14 cellular contexts compared by ENCODE assay signal in the genomic region with DNA sequence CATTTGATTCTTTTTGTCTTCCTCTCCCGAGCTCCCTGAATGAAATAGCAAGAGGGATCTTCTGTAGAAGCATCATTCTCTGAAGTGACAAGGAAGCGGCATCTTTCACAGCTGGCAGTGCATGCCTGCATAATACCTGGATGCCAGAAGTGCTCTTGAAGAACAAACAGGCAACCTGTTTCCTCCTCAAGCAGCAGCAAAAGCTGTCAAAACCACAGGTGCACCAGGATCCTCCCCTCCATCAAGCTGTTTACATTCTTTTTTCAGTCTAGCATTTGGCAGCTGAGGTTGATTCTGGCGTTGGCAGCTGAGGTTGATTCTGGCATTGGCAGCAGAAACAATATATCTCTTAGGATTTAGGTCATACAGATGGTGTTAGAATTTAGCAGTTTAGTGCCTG.
A peak's percentile ranks its signal among the peaks of the same experiment; 100 is the strongest.
DNase-seq lines count a peak whose midpoint lies in the region; ATAC-seq and TF ChIP-seq lines count a peak whose summit lies in the region.
"Had no signal": no experiment of that assay in that cellular context is flagged by ENCODE, and none has a peak within 500 bp of the region (broad histone marks: within the 10 kb centered on the region; RNA-seq: fewer than 3 reads in every experiment).

No MANE protein-coding gene starts in this region.

- no peak for ATAC-seq in HG03095 (IDR thresholded peaks at IDR 0.05; ENCODE audit: unreplicated experiment)
- ATAC-seq in HG03108 (IDR thresholded peaks at IDR 0.05; ENCODE audit: unreplicated experiment), result no peak
- ATAC-seq in stimulated activated naive B cell treated with anti-CD40 and anti-IgM and Interleukin-4, amounts not matched to agents 10 μg/mL and 1 μg/mL and 100 μg/mL, for 72 hours (replicated peaks), result no peak

- H3K9me3 ChIP-seq in esophagus muscularis mucosa (no peaks in the 10 kb centered on the region), HAP-1 (no peaks in the 10 kb centered on the region)
- H3K9me3 ChIP-seq: adrenal gland, right atrium auricular region had no signal

- H3K4me3 Mint-ChIP-seq in stimulated activated naive B cell treated with anti-CD40 and anti-IgM and Interleukin-4, amounts not matched to agents 10 μg/mL and 1 μg/mL and 100 μg/mL, for 72 hours, result no peak overlapping the region
- H3K4me3 Mint-ChIP-seq: CD4-positive, alpha-beta T cell; HFFc6 had no signal

- no peaks in the 10 kb centered on the region for H3K4me1 ChIP-seq in esophagus muscularis mucosa
- no peaks in the 10 kb centered on the region for H3K4me1 ChIP-seq in HAP-1
- H3K4me1 ChIP-seq: adrenal gland, right atrium auricular region had no signal

- in situ Hi-C loops in HAP-1 (cut with MboI; ENCODE audit: low sequenced_read_pairs), result no loop called here

- 67% methylated on average over 3 of the region's 3 CpGs for WGBS in esophagus muscularis mucosa

- H3K36me3 ChIP-seq in esophagus muscularis mucosa (no peaks in the 10 kb centered on the region), HAP-1 (replicated peaks) (no peaks in the 10 kb centered on the region)
- H3K36me3 ChIP-seq: adrenal gland, right atrium auricular region had no signal

- no peaks in the 10 kb centered on the region for H3K4me1 Mint-ChIP-seq in stimulated activated naive B cell treated with anti-CD40 and anti-IgM and Interleukin-4, amounts not matched to agents 10 μg/mL and 1 μg/mL and 100 μg/mL, for 72 hours

- no peak for TF ChIP-seq POLR2A in esophagus muscularis mucosa (IDR thresholded peaks at IDR 0.05; ENCODE audit: low read depth)

- H3K27me3 ChIP-seq in esophagus muscularis mucosa, result no peaks in the 10 kb centered on the region
- H3K27me3 ChIP-seq in HAP-1 (ENCODE audit: low read depth), result peaks cover 13% of the 10 kb centered on the region
- H3K27me3 ChIP-seq: adrenal gland, right atrium auricular region had no signal

- no peak for TF ChIP-seq EP300 in esophagus muscularis mucosa (IDR thresholded peaks at IDR 0.05)

- intact Hi-C loops in esophagus muscularis mucosa (cut with DNase I), result no loop called here

- H3K27ac Mint-ChIP-seq in stimulated activated naive B cell treated with anti-CD40 and anti-IgM and Interleukin-4, amounts not matched to agents 10 μg/mL and 1 μg/mL and 100 μg/mL, for 72 hours, result no peak overlapping the region
- H3K27ac Mint-ChIP-seq: CD4-positive, alpha-beta T cell; HFFc6 had no signal

- H3K9me3 Mint-ChIP-seq in stimulated activated naive B cell treated with anti-CD40 and anti-IgM and Interleukin-4, amounts not matched to agents 10 μg/mL and 1 μg/mL and 100 μg/mL, for 72 hours, result no peaks in the 10 kb centered on the region
- H3K9me3 Mint-ChIP-seq: HFFc6 had no signal

- no peaks in the 10 kb centered on the region for H3K36me3 Mint-ChIP-seq in stimulated activated naive B cell treated with anti-CD40 and anti-IgM and Interleukin-4, amounts not matched to agents 10 μg/mL and 1 μg/mL and 100 μg/mL, for 72 hours

- no peaks in the 10 kb centered on the region for H3K27me3 Mint-ChIP-seq in stimulated activated naive B cell treated with anti-CD40 and anti-IgM and Interleukin-4, amounts not matched to agents 10 μg/mL and 1 μg/mL and 100 μg/mL, for 72 hours
- H3K27me3 Mint-ChIP-seq: CD4-positive, alpha-beta T cell had no signal

- no peak overlapping the region for H3K4me3 ChIP-seq in esophagus muscularis mucosa
- no peak overlapping the region for H3K4me3 ChIP-seq in HAP-1
- H3K4me3 ChIP-seq: adrenal gland, right atrium auricular region had no signal

- DNase-seq in DMS79 (lab: John Stamatoyannopoulos, UW), result peak; percentile 99
- peak; percentile 64 for DNase-seq in NCI-H1436 (lab: John Stamatoyannopoulos, UW)
- peak; percentile 41 to 65 for DNase-seq in NCI-H446 (lab: John Stamatoyannopoulos, UW)
- peak; percentile 82 for DNase-seq in esophagus muscularis mucosa (ENCODE audit: extremely low spot score)
- DNase-seq in HAP-1 (ENCODE audit: low spot score in 2 of 2), result no peak
- no peak for DNase-seq in stimulated activated naive B cell treated with anti-CD40 and anti-IgM and Interleukin-4, amounts not matched to agents 10 μg/mL and 1 μg/mL and 100 μg/mL, for 72 hours
- DNase-seq: adrenal gland; caudate nucleus; CD4-positive, alpha-beta T cell; effector memory CD4-positive, alpha-beta T cell; HFFc6 had no signal

- H3K27ac ChIP-seq in esophagus muscularis mucosa (replicated peaks in 1 of 4), result no peak overlapping the region
- H3K27ac ChIP-seq: adrenal gland, right atrium auricular region had no signal

- TF ChIP-seq CTCF in esophagus muscularis mucosa (IDR thresholded peaks at IDR 0.05), result no peak

Comparison
In these comparisons a context has a peak if more than half of its experiments do, and no peak if none do; other contexts are left out.
1. DNase-seq: peak in DMS79 (single experiment), NCI-H1436 (single experiment), NCI-H446 (2 of 2) and esophagus muscularis mucosa (single experiment); none in HAP-1 (0 of 2) and stimulated activated naive B cell treated with anti-CD40 and anti-IgM and Interleukin-4, amounts not matched to agents 10 μg/mL and 1 μg/mL and 100 μg/mL, for 72 hours (single experiment).